Comparison of ENCODE assay signal across 33 cellular contexts in genomic region chr4:27931584-27931983, GRCh38.
"Had no signal": no experiment of that assay in that cellular context is flagged by ENCODE, and none has a peak within 500 bp of the region (broad histone marks: within the 10 kb centered on the region; RNA-seq: fewer than 3 reads in every experiment).

No MANE protein-coding gene starts in this region.

- DNase-seq: Karpas-422, Kasumi-1, MG63, MM.1S, MV-4-11, NCI-H1092, NCI-H1092 treated with DMSO at 0.1 percent for 48 hours, NCI-H1105, NCI-H1105 treated with DMSO at 0.1 percent for 48 hours, NCI-H1417, NCI-H1417 treated with DMSO at 0.1 percent for 48 hours, NCI-H1436, NCI-H1436 treated with DMSO at 0.1 percent for 48 hours, NCI-H146, NCI-H1694, NCI-H1694 treated with DMSO at 0.1 percent for 48 hours, NCI-H187, NCI-H187 treated with DMSO at 0.1 percent for 48 hours, NCI-H1930, NCI-H2029, NCI-H2029 treated with DMSO at 0.1 percent for 48 hours, NCI-H2081, NCI-H2081 treated with DMSO at 0.1 percent for 48 hours, NCI-H2107, NCI-H2171, NCI-H2171 treated with DMSO at 0.1 percent for 48 hours, NCI-H2227 treated with DMSO at 0.1 percent for 48 hours, NCI-H226, NCI-H345, NCI-H446, NCI-H446 treated with DMSO at 0.1 percent for 48 hours, NCI-H510A, NCI-H510A treated with DMSO at 0.1 percent for 48 hours had no signal

- H3K4me3 ChIP-seq: MG63 had no signal

- H3K27me3 ChIP-seq: MG63 had no signal

- H3K36me3 ChIP-seq: MG63 had no signal

- H3K9me3 ChIP-seq: MG63 had no signal
